ENCODE assay signal across 1 cellular context in the genomic region with DNA sequence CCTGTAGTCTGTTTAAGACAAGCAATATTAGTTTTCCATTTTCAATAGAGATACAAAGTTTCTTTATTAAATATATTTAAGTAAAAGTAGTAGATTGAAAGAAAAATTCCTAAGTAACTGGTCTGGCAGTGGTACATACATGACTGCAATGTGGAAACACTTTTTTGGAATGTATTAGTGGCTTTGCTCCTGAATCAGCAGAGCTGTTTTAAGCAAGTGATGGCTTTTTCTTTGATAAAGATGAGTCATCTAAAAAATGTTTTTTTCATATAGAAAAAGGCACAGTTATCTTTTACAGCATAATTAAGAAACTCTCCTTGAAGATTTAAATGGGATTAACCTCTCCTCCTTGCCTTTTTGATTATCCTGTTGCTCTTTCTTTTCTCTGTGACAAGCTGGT.
TF ChIP-seq lines count a peak whose summit lies in the region.

No MANE protein-coding gene starts in this region.

TF ChIP-seq in SK-N-SH, 30 proteins besides CTCF, POLR2A, EP300 and RAD21 (continued from another document):
- no peak for TF ChIP-seq TAF1 (IDR thresholded peaks at IDR 0.05; ENCODE audit: borderline replicate concordance, low read depth, low read length)
